ENCODE assay signal across 11 cellular contexts in genomic region chr7:104328970-104329825, GRCh38. TPM values are rescaled to one million over a fixed set of nuclear protein-coding genes. Genes with fewer than 3 reads are reported as not detected.
DNase-seq lines count a peak whose midpoint lies in the region; ATAC-seq and TF ChIP-seq lines count a peak whose summit lies in the region.
"Had no signal": no experiment of that assay in that cellular context is flagged by ENCODE, and none has a peak within 500 bp of the region (broad histone marks: within the 10 kb centered on the region; RNA-seq: fewer than 3 reads in every experiment).

No MANE protein-coding gene starts in this region.

- H3K9ac ChIP-seq in HUES64 (ENCODE audit: low read depth, low read length) (no peak overlapping the region), neural progenitor cell (no peak overlapping the region)

- H3K27me3 Mint-ChIP-seq in CD4-positive, alpha-beta memory T cell: peaks cover 46 to 49% of the 10 kb centered on the region in 2 donors
- H3K27me3 Mint-ChIP-seq in neural progenitor cell (ENCODE audit: insufficient read depth, low read depth): peaks cover 32% of the 10 kb centered on the region

- CTCF ChIA-PET in CD4-positive, alpha-beta memory T cell (lab: Charles Lee; ENCODE audit: partially characterized antibody): no interaction called here

- TF ChIP-seq CTCF in neural progenitor cell (IDR thresholded peaks at IDR 0.05): no peak

- DNase-seq in CD4-positive, alpha-beta memory T cell: no peak
- peak in 23 of 61 donors; percentile 6 to 59 (median 34) for DNase-seq in caudate nucleus (lab: John Stamatoyannopoulos, UW)
- DNase-seq in neural progenitor cell (ENCODE audit: low spot score): peak; percentile 57
- no peak for DNase-seq in H4 (ENCODE audit: low spot score)
- DNase-seq: NCI-H1048; stimulated activated CD4-positive, alpha-beta T cell treated with anti-CD3 and anti-CD28 coated beads, Interleukin-2, amount 100 ng/mL, for 48 hours had no signal

- no peaks in the 10 kb centered on the region for H4K20me1 ChIP-seq in neural progenitor cell (ENCODE audit: low read depth)

- peak overlapping the region; percentile 98 for H3K4me2 ChIP-seq in neural progenitor cell

- peak overlapping the region; percentile 97 for H2AFZ ChIP-seq in neural progenitor cell (replicated peaks)

- H3F3A ChIP-seq in neural progenitor cell (ENCODE audit: low read depth): peaks cover 16% of the 10 kb centered on the region

- H3K27ac ChIP-seq in CD4-positive, alpha-beta memory T cell (ENCODE audit: low read depth, low read length): no peak overlapping the region
- H3K27ac ChIP-seq in HUES64 (ENCODE audit: low read depth, low read length) (no peak overlapping the region), caudate nucleus (ENCODE audit: low read depth, low read length) (peak overlapping the region; percentile 62), neural progenitor cell (no peak overlapping the region)

- H3K9me3 Mint-ChIP-seq in CD4-positive, alpha-beta memory T cell: no peaks in the 10 kb centered on the region
- H3K9me3 Mint-ChIP-seq in neural progenitor cell: no peaks in the 10 kb centered on the region

- intact Hi-C loops in CD4-positive, alpha-beta memory T cell (cut with micrococcal nuclease): no loop called here

- 1% methylated on average over 59 of the region's 59 CpGs for WGBS in HUES64

- no peaks in the 10 kb centered on the region for H3K36me3 Mint-ChIP-seq in CD4-positive, alpha-beta memory T cell
- peaks cover 2% of the 10 kb centered on the region for H3K36me3 Mint-ChIP-seq in neural progenitor cell

- H3K27ac Mint-ChIP-seq in CD4-positive, alpha-beta memory T cell: no peak overlapping the region
- no peak overlapping the region for H3K27ac Mint-ChIP-seq in neural progenitor cell

- POLR2A ChIA-PET in CD4-positive, alpha-beta memory T cell (lab: Charles Lee; ENCODE audit: partially characterized antibody): no interaction called here

- H3K4me3 Mint-ChIP-seq in CD4-positive, alpha-beta memory T cell: peak overlapping the region in 6 of 8 donors; percentile 14 to 73 (median 30)
- peak overlapping the region; percentile 86 for H3K4me3 Mint-ChIP-seq in neural progenitor cell

- no peaks in the 10 kb centered on the region for H3K9me3 ChIP-seq in CD4-positive, alpha-beta memory T cell (ENCODE audit: control insufficient read depth in 1 of 2, low read length in 2 of 2)
- H3K9me3 ChIP-seq in HUES64 (ENCODE audit: insufficient read depth, low read depth, low read length) (no peaks in the 10 kb centered on the region), neural progenitor cell (ENCODE audit: low read depth) (no peaks in the 10 kb centered on the region)

- no peaks in the 10 kb centered on the region for H3K79me2 ChIP-seq in neural progenitor cell (ENCODE audit: low read depth)

- ATAC-seq in HG03460 (IDR thresholded peaks at IDR 0.05; ENCODE audit: unreplicated experiment): no peak
- ATAC-seq in GM19324 (IDR thresholded peaks at IDR 0.05; ENCODE audit: low FRiP score, unreplicated experiment): no peak
- ATAC-seq in GM21367 (IDR thresholded peaks at IDR 0.05; ENCODE audit: unreplicated experiment): no peak

- H3K4me1 ChIP-seq in CD4-positive, alpha-beta memory T cell (ENCODE audit: insufficient read depth, low read length): no peaks in the 10 kb centered on the region
- H3K4me1 ChIP-seq in HUES64 (ENCODE audit: insufficient read depth, low read length) (no peaks in the 10 kb centered on the region), neural progenitor cell (peaks cover 5% of the 10 kb centered on the region)

- peaks cover 15% of the 10 kb centered on the region for H3K27me3 ChIP-seq in CD4-positive, alpha-beta memory T cell (ENCODE audit: insufficient read depth, low read length)
- H3K27me3 ChIP-seq in HUES64 (ENCODE audit: insufficient read depth, low read length) (peaks cover 96% of the 10 kb centered on the region), neural progenitor cell (peaks cover 84% of the 10 kb centered on the region)

- no peak overlapping the region for H3K4me3 ChIP-seq in CD4-positive, alpha-beta memory T cell (ENCODE audit: low read length in 2 of 2)
- H3K4me3 ChIP-seq in HUES64 (ENCODE audit: low read length) (peak overlapping the region; percentile 56), neural progenitor cell (peak overlapping the region; percentile 61)

- peaks cover 8 to 12% (median 10%) of the 10 kb centered on the region in 4 donors for H3K4me1 Mint-ChIP-seq in CD4-positive, alpha-beta memory T cell
- peaks cover 16% of the 10 kb centered on the region for H3K4me1 Mint-ChIP-seq in neural progenitor cell

- H3K36me3 ChIP-seq in CD4-positive, alpha-beta memory T cell (ENCODE audit: insufficient read depth, low read length): no peaks in the 10 kb centered on the region
- H3K36me3 ChIP-seq in HUES64 (ENCODE audit: insufficient read depth, low read length) (no peaks in the 10 kb centered on the region), neural progenitor cell (no peaks in the 10 kb centered on the region)

RNA-seq across cellular contexts. Expression of gene LHFPL3, which starts 0.8 kb away (rescaled TPM):
- not detected for total RNA-seq in CD4-positive, alpha-beta memory T cell
- polyA plus RNA-seq in CD4-positive, alpha-beta memory T cell: not detected
- 0.15 TPM for polyA plus RNA-seq in HUES64 (2013, experiment 1 of 2)
- 0.13 TPM for polyA plus RNA-seq in HUES64 (2013, experiment 2 of 2)
- 0.12 and 0.30 TPM in 2 replicates for total RNA-seq in neural progenitor cell (ENCODE audit: low replicate concordance)
- total RNA-seq in H4 (2014; rRNA removed; shearing (Covaris generic)): 0.43 TPM in 1 of 2 replicates, not detected in the other
- total RNA-seq: dermis microvascular lymphatic vessel endothelial cell had no signal

Comparison
In these comparisons a context has a peak if more than half of its experiments do, and no peak if none do; other contexts are left out.
1. H3K4me3 ChIP-seq: peak in HUES64 (single experiment) and neural progenitor cell (single experiment); none in CD4-positive, alpha-beta memory T cell (0 of 2).